Comparison of ENCODE assay signal across 1 cellular context in genomic region chr19:43634877-43635560, GRCh38.
A peak's percentile ranks its signal among the peaks of the same experiment; 100 is the strongest.
TF ChIP-seq lines count a peak whose summit lies in the region.

No MANE protein-coding gene starts in this region.

TF ChIP-seq in H1, 55 proteins besides CTCF, POLR2A, EP300 and RAD21:
- TF ChIP-seq TCF12 (IDR thresholded peaks at IDR 0.05; ENCODE audit: low read depth, low read length) (no peak), HDAC6 (IDR thresholded peaks at IDR 0.05; ENCODE audit: low read depth, low read length) (no peak), CTBP2 (IDR thresholded peaks at IDR 0.05; ENCODE audit: borderline replicate concordance, insufficient read depth, insufficient read length, low read length) (no peak), SIN3A (conservative IDR thresholded peaks at IDR 0.05 in 1 of 2, IDR thresholded peaks at IDR 0.05 in 1 of 2; ENCODE audit: low read depth in 1 of 2, low read length in 2 of 2) (no peak), YY1 (IDR thresholded peaks at IDR 0.05; ENCODE audit: low read depth, low read length) (no peak), MAX (IDR thresholded peaks at IDR 0.05) (no peak), CREB1 (IDR thresholded peaks at IDR 0.05) (no peak), POLR2AphosphoS5 (IDR thresholded peaks at IDR 0.05; ENCODE audit: low read depth, low read length) (0 out of 2 replicates have a peak, but pooled peaks have one; percentile 36), SUZ12 (IDR thresholded peaks at IDR 0.05; ENCODE audit: low read length) (no peak), NRF1 (IDR thresholded peaks at IDR 0.05; ENCODE audit: low read depth, low read length) (no peak), NANOG (IDR thresholded peaks at IDR 0.05; ENCODE audit: insufficient read depth, low read depth, low read length, poor library complexity, severe bottlenecking) (no peak), RFX5 (IDR thresholded peaks at IDR 0.05; ENCODE audit: borderline replicate concordance, low read depth, low read length) (no peak), POU5F1 (IDR thresholded peaks at IDR 0.05; ENCODE audit: low read depth, low read length) (no peak), BRCA1 (IDR thresholded peaks at IDR 0.05; ENCODE audit: low read depth, low read length) (no peak), CHD2 (IDR thresholded peaks at IDR 0.05; ENCODE audit: low read length) (no peak), KDM1A (IDR thresholded peaks at IDR 0.05; ENCODE audit: borderline replicate concordance, low read length) (no peak), CHD1 (IDR thresholded peaks at IDR 0.05; ENCODE audit: low read depth, low read length) (no peak), ATF3 (IDR thresholded peaks at IDR 0.05; ENCODE audit: insufficient read depth, low read depth, low read length) (no peak), USF2 (IDR thresholded peaks at IDR 0.05; ENCODE audit: low read length) (no peak), SP1 (IDR thresholded peaks at IDR 0.05; ENCODE audit: low read depth, low read length) (no peak), CHD7 (IDR thresholded peaks at IDR 0.05; ENCODE audit: insufficient replicate concordance, low read length) (no peak), MAFK (IDR thresholded peaks at IDR 0.05; ENCODE audit: low read depth, low read length) (peak; percentile 39; the same call in 1 of the 2 replicates), TBP (IDR thresholded peaks at IDR 0.05; ENCODE audit: low read depth, low read length) (no peak), FOSL1 (IDR thresholded peaks at IDR 0.05; ENCODE audit: insufficient read depth, low read depth, low read length) (no peak), GTF2F1 (IDR thresholded peaks at IDR 0.05; ENCODE audit: borderline replicate concordance, low read depth, low read length) (no peak), CEBPB (IDR thresholded peaks at IDR 0.05; ENCODE audit: low read depth, low read length) (no peak), TAF1 (IDR thresholded peaks at IDR 0.05; ENCODE audit: low read depth, low read length) (peak; percentile 42; the same call in 1 of the 2 replicates), KDM4A (IDR thresholded peaks at IDR 0.05; ENCODE audit: low read depth, low read length, severe bottlenecking) (peak; percentile 31), JUND (IDR thresholded peaks at IDR 0.05; ENCODE audit: low read length) (peak; percentile 78), TAF7 (optimal IDR thresholded peaks at IDR 0.05; ENCODE audit: borderline replicate concordance, low read depth, low read length) (no peak), EGR1 (IDR thresholded peaks at IDR 0.05; ENCODE audit: borderline replicate concordance, low read depth, low read length) (no peak), RBBP5 (IDR thresholded peaks at IDR 0.05; ENCODE audit: borderline replicate concordance, low read depth, low read length) (no peak; the same call in 1 of the 2 replicates), BACH1 (IDR thresholded peaks at IDR 0.05; ENCODE audit: low read length) (no peak), ATF2 (IDR thresholded peaks at IDR 0.05; ENCODE audit: low read length) (no peak), RNF2 (IDR thresholded peaks at IDR 0.05; ENCODE audit: borderline replicate concordance, low read depth, low read length, missing control alignments, poor library complexity, severe bottlenecking) (no peak)
TF ChIP-seq in H1: peak in this region for 5.
